Comparison of ENCODE assay signal across 16 cellular contexts in the genomic region with DNA sequence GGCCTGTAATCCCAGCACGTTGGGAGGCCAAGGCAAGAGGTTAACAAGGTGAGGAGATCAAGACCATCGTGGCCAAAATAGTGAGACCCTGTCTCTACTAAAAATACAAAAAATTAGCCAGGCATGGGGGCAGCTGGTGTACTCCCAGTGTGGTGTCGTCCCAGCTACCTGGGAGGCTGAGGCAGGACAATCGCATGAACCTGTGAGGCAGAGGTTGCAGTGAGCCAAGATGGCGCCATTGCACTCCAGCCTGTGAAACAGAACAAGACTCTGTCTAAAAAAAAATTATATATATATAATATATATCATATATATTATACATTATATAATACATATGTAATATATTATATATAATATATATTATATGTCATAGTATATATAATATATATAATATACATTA.
A peak's percentile ranks its signal among the peaks of the same experiment; 100 is the strongest.
DNase-seq lines count a peak whose midpoint lies in the region; ATAC-seq lines count a peak whose summit lies in the region.
"Had no signal": no experiment of that assay in that cellular context is flagged by ENCODE, and none has a peak within 500 bp of the region (broad histone marks: within the 10 kb centered on the region; RNA-seq: fewer than 3 reads in every experiment).

No MANE protein-coding gene starts in this region.

- no peaks in the 10 kb centered on the region for H3K27me3 Mint-ChIP-seq in central memory CD8-positive, alpha-beta T cell

- peaks cover 20% of the 10 kb centered on the region for H3K9me3 Mint-ChIP-seq in central memory CD8-positive, alpha-beta T cell

- no peak overlapping the region for H3K4me3 Mint-ChIP-seq in central memory CD8-positive, alpha-beta T cell

- no peak for DNase-seq in central memory CD8-positive, alpha-beta T cell (ENCODE audit: low spot score in 2 of 2)
- DNase-seq in mesenteric fat pad (ENCODE audit: low spot score), result peak; percentile 30
- DNase-seq in NCI-H146 treated with DMSO at 0.1 percent for 48 hours (lab: John Stamatoyannopoulos, UW; ENCODE audit: unreplicated experiment), result no peak
- DNase-seq in NCI-H2196 treated with DMSO at 0.1 percent for 48 hours (lab: John Stamatoyannopoulos, UW; ENCODE audit: unreplicated experiment), result no peak
- DNase-seq in OCI-M1 (lab: John Stamatoyannopoulos, UW), result no peak
- DNase-seq: amygdala, esophagus squamous epithelium, kidney glomerular epithelial cell, NCI-H1417 treated with DMSO at 0.1 percent for 48 hours, ovary, upper lobe of left lung, WERI-Rb-1 had no signal

- no peaks in the 10 kb centered on the region for H3K36me3 Mint-ChIP-seq in central memory CD8-positive, alpha-beta T cell (ENCODE audit: insufficient read depth)

- H3K27ac Mint-ChIP-seq in central memory CD8-positive, alpha-beta T cell (ENCODE audit: low read depth), result no peak overlapping the region

- ATAC-seq in GM19043 (IDR thresholded peaks at IDR 0.05; ENCODE audit: low read depth, unreplicated experiment) (peak; percentile 67), HG02973 (IDR thresholded peaks at IDR 0.05; ENCODE audit: unreplicated experiment) (peak; percentile 78), HG02840 (IDR thresholded peaks at IDR 0.05; ENCODE audit: low FRiP score, unreplicated experiment) (no peak)
- peak; percentile 76 for ATAC-seq in central memory CD8-positive, alpha-beta T cell (replicated peaks; ENCODE audit: extremely low read depth, poor library complexity, severe bottlenecking)
- ATAC-seq: PC-3 had no signal

- H3K4me1 Mint-ChIP-seq in central memory CD8-positive, alpha-beta T cell, result no peaks in the 10 kb centered on the region
